In the genomic region with DNA sequence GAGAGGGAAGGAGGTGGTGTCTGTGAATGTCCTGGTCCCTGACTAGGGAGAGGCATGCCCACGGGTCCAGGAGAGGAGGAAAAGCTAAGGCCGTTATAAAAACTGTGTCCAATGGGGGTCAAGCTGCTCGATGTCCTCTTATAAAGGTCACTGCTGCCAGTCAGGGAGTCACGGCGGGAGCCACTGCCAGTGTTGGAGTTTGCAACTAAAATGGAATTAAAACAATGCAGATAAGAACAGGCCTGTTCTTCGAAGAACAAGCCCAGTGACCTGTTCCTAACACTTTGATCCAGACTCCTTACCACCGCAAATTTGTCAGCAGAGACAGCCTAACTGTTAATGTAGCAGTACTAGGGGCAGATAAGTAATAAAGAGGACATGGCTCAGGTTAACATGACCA, we compare ENCODE assay signal across 1 cellular context.
TF ChIP-seq lines count a peak whose summit lies in the region.

No MANE protein-coding gene starts in this region.

TF ChIP-seq in HepG2, 621 proteins besides CTCF, POLR2A, EP300 and RAD21 (continued from another document):
- TF ChIP-seq NFATC3 (CRISPR knock-in tag; IDR thresholded peaks at IDR 0.05) = no peak
